8 cellular contexts compared by ENCODE assay signal in genomic region chr1:161444725-161445124, GRCh38.
DNase-seq lines count a peak whose midpoint lies in the region; ATAC-seq and TF ChIP-seq lines count a peak whose summit lies in the region.
"Not testable (repeated sequence)": the region's sequence is repeated elsewhere in the genome, so short reads cannot be mapped to it uniquely, and the experiment has no call there.

No MANE protein-coding gene starts in this region.

- not testable (repeated sequence) for H3K4me1 ChIP-seq in gastroesophageal sphincter, upper lobe of right lung

- TF ChIP-seq POLR2A in gastroesophageal sphincter (IDR thresholded peaks at IDR 0.05): not testable (repeated sequence)

- H3K36me3 Mint-ChIP-seq in Calu3 (ENCODE audit: insufficient read depth, unreplicated experiment): peaks cover 11% of the 10 kb centered on the region
- H3K36me3 Mint-ChIP-seq in activated CD4-positive, alpha-beta memory T cell treated with anti-CD3 and anti-CD28 coated beads for 36 hours; nephron progenitor cell (ENCODE audit: low read depth): not testable (repeated sequence)

- CTCF ChIA-PET in Calu3 (lab: Charles Lee); activated CD4-positive, alpha-beta memory T cell treated with anti-CD3 and anti-CD28 coated beads for 36 hours (lab: Charles Lee): not testable (repeated sequence)

- POLR2A ChIA-PET in activated CD4-positive, alpha-beta memory T cell treated with anti-CD3 and anti-CD28 coated beads for 36 hours (lab: Charles Lee): not testable (repeated sequence)

- BruUV-seq in Calu3 (replicated peaks; lab: Mats Ljungman, UMichigan): not testable (repeated sequence)

- H3K9me3 Mint-ChIP-seq in Calu3 (ENCODE audit: low read depth, unreplicated experiment); activated CD4-positive, alpha-beta memory T cell treated with anti-CD3 and anti-CD28 coated beads for 36 hours; nephron progenitor cell: not testable (repeated sequence)

- H3K27ac ChIP-seq in gastroesophageal sphincter, upper lobe of right lung: not testable (repeated sequence)

- not testable (repeated sequence) for H3K4me1 Mint-ChIP-seq in Calu3 (ENCODE audit: low read depth, unreplicated experiment); activated CD4-positive, alpha-beta memory T cell treated with anti-CD3 and anti-CD28 coated beads for 36 hours (ENCODE audit: low read depth); nephron progenitor cell

- ATAC-seq in gastroesophageal sphincter (peak; percentile 46), left lobe of liver (peak; percentile 48), upper lobe of right lung (peak; percentile 42)

- not testable (repeated sequence) for TF ChIP-seq CTCF in Calu3 (IDR thresholded peaks at IDR 0.05; ENCODE audit: unreplicated experiment); gastroesophageal sphincter (IDR thresholded peaks at IDR 0.05); nephron progenitor cell (IDR thresholded peaks at IDR 0.05); upper lobe of right lung (IDR thresholded peaks at IDR 0.05)

- not testable (repeated sequence) for H3K27ac Mint-ChIP-seq in Calu3 (ENCODE audit: unreplicated experiment); activated CD4-positive, alpha-beta memory T cell treated with anti-CD3 and anti-CD28 coated beads for 36 hours; nephron progenitor cell

- not testable (repeated sequence) for TF ChIP-seq EP300 in gastroesophageal sphincter (IDR thresholded peaks at IDR 0.05)

- H3K27me3 ChIP-seq in gastroesophageal sphincter: peaks cover 17% of the 10 kb centered on the region
- not testable (repeated sequence) for H3K27me3 ChIP-seq in upper lobe of right lung

- peak; percentile 11 for DNase-seq in Calu3
- DNase-seq in activated CD4-positive, alpha-beta memory T cell treated with anti-CD3 and anti-CD28 coated beads for 36 hours: peak; percentile 16
- DNase-seq in activated effector memory CD4-positive, alpha-beta T cell treated with anti-CD3 and anti-CD28 coated beads, Interleukin-2, amount 50 U/mL, for 16 hours: peak; percentile 71
- DNase-seq in left lobe of liver (ENCODE audit: low spot score): peak; percentile 66
- DNase-seq in nephron progenitor cell: peak; percentile 18
- DNase-seq in stimulated activated CD4-positive, alpha-beta T cell treated with anti-CD3 and anti-CD28 coated beads, Interleukin-1b, Interleukin-23, amount 100 ng/mL, for 48 hours: peak; percentile 13
- peak; percentile 87 for DNase-seq in upper lobe of right lung

- intact Hi-C loops in Calu3 (cut with micrococcal nuclease; ENCODE audit: unreplicated experiment); upper lobe of right lung (cut with DNase I): not testable (repeated sequence)
- intact Hi-C loops in activated CD4-positive, alpha-beta memory T cell treated with anti-CD3 and anti-CD28 coated beads for 36 hours (cut with micrococcal nuclease): loop anchor here (10.0 kb wide), 1 partner anchor 50 kb away; no protein-coding TSS in a partner anchor

- peaks cover 13% of the 10 kb centered on the region for H3K27me3 Mint-ChIP-seq in Calu3 (ENCODE audit: unreplicated experiment)
- not testable (repeated sequence) for H3K27me3 Mint-ChIP-seq in activated CD4-positive, alpha-beta memory T cell treated with anti-CD3 and anti-CD28 coated beads for 36 hours
- H3K27me3 Mint-ChIP-seq in nephron progenitor cell (ENCODE audit: low read depth, poor library complexity): peaks cover 26% of the 10 kb centered on the region

- not testable (repeated sequence) for H3K9me3 ChIP-seq in gastroesophageal sphincter, upper lobe of right lung

- 66 to 76% methylated on average over 11 of the region's 18 CpGs for WGBS in gastroesophageal sphincter (ENCODE audit: low coverage in 1 of 2), 2 donors

- not testable (repeated sequence) for H3K36me3 ChIP-seq in gastroesophageal sphincter, upper lobe of right lung

- not testable (repeated sequence) for H3K4me3 Mint-ChIP-seq in Calu3 (ENCODE audit: low read depth, unreplicated experiment); activated CD4-positive, alpha-beta memory T cell treated with anti-CD3 and anti-CD28 coated beads for 36 hours; nephron progenitor cell

- H3K4me3 ChIP-seq in gastroesophageal sphincter, upper lobe of right lung: not testable (repeated sequence)

Comparison
In these comparisons a context has a peak if more than half of its experiments do, and no peak if none do; other contexts are left out.
1. DNase-seq: peak in every context shown above with its lines; median percentile 87 in upper lobe of right lung; 71 in activated effector memory CD4-positive, alpha-beta T cell treated with anti-CD3 and anti-CD28 coated beads, Interleukin-2, amount 50 U/mL, for 16 hours; 66 in left lobe of liver; 18 in nephron progenitor cell; 16 in activated CD4-positive, alpha-beta memory T cell treated with anti-CD3 and anti-CD28 coated beads for 36 hours; 13 in stimulated activated CD4-positive, alpha-beta T cell treated with anti-CD3 and anti-CD28 coated beads, Interleukin-1b, Interleukin-23, amount 100 ng/mL, for 48 hours; 11 in Calu3.